ENCODE assay signal across 8 cellular contexts in genomic region chr17:38286501-38287091, GRCh38. TPM values are rescaled to one million over a fixed set of nuclear protein-coding genes. Genes with fewer than 3 reads are reported as not detected.
DNase-seq lines count a peak whose midpoint lies in the region; ATAC-seq and TF ChIP-seq lines count a peak whose summit lies in the region.
"Not testable (repeated sequence)": the region's sequence is repeated elsewhere in the genome, so short reads cannot be mapped to it uniquely, and the experiment has no call there.

No MANE protein-coding gene starts in this region.

- H3K4me2 ChIP-seq in PC-3 (ENCODE audit: low read length), result peak overlapping the region; percentile 75; the same call in 1 of the 2 replicates
- peak overlapping the region; percentile 63 for H3K4me2 ChIP-seq in hepatocyte
- H3K4me2 ChIP-seq in parathyroid adenoma (ENCODE audit: low read length), result not testable (repeated sequence)

- not testable (repeated sequence) for H3K4me1 ChIP-seq in PC-3 (ENCODE audit: insufficient read depth, low read length); parathyroid adenoma; vagina
- H3K4me1 ChIP-seq in hepatocyte (ENCODE audit: insufficient read depth), result peaks cover 13% of the 10 kb centered on the region

- H3K27ac Mint-ChIP-seq in activated CD4-positive, alpha-beta memory T cell treated with anti-CD3 and anti-CD28 coated beads, Interleukin-2, amount 10 ng/mL, durations not matched to agents 7 days and 5 days, result peak overlapping the region; percentile 60

- CTCF ChIA-PET in PC-3 (lab: Charles Lee); activated CD4-positive, alpha-beta memory T cell treated with anti-CD3 and anti-CD28 coated beads, Interleukin-2, amount 10 ng/mL, durations not matched to agents 7 days and 5 days (lab: Charles Lee): not testable (repeated sequence)

- not testable (repeated sequence) for H3K79me2 ChIP-seq in PC-3 (ENCODE audit: low read length); hepatocyte; parathyroid adenoma

- H3K9me3 ChIP-seq in PC-3 (ENCODE audit: low read length); hepatocyte (ENCODE audit: low read depth); parathyroid adenoma (ENCODE audit: control insufficient read depth, low read length); vagina: not testable (repeated sequence)

- H3K27ac ChIP-seq in PC-3 (ENCODE audit: low read length) (peak overlapping the region; percentile 87), hepatocyte (peak overlapping the region; percentile 80), vagina (peak overlapping the region; percentile 49)
- not testable (repeated sequence) for H3K27ac ChIP-seq in parathyroid adenoma

- POLR2A ChIA-PET in PC-3 (lab: Charles Lee; ENCODE audit: unreplicated experiment); activated CD4-positive, alpha-beta memory T cell treated with anti-CD3 and anti-CD28 coated beads, Interleukin-2, amount 10 ng/mL, durations not matched to agents 7 days and 5 days (lab: Charles Lee): not testable (repeated sequence)

- H3F3A ChIP-seq in PC-3 (ENCODE audit: low read length, unreplicated experiment), result not testable (repeated sequence)

- H3K9me3 Mint-ChIP-seq in activated CD4-positive, alpha-beta memory T cell treated with anti-CD3 and anti-CD28 coated beads, Interleukin-2, amount 10 ng/mL, durations not matched to agents 7 days and 5 days, result not testable (repeated sequence)

- DNase-seq in GM06990 (ENCODE audit: extremely low read depth, insufficient read length) (peak; percentile 13), PC-3 (peak; percentile 75), choroid plexus epithelial cell (ENCODE audit: low read depth) (peak; percentile 41), hepatocyte (ENCODE audit: low spot score) (peak; percentile 58)
- DNase-seq in activated CD4-positive, alpha-beta memory T cell treated with anti-CD3 and anti-CD28 coated beads, Interleukin-2, amount 10 ng/mL, durations not matched to agents 7 days and 5 days, result peak; percentile 41
- DNase-seq in vagina (ENCODE audit: extremely low spot score in 2 of 2), result not testable (repeated sequence)

- not testable (repeated sequence) for TF ChIP-seq POLR2A in vagina (IDR thresholded peaks at IDR 0.05)

- H3K36me3 ChIP-seq in GM06990 (ENCODE audit: control insufficient read depth, insufficient read depth, low read length); PC-3 (ENCODE audit: low read depth, low read length); hepatocyte (replicated peaks; ENCODE audit: insufficient read depth, low read depth); parathyroid adenoma (ENCODE audit: control insufficient read depth, insufficient read depth, low read length); vagina: not testable (repeated sequence)

- H3K4me3 Mint-ChIP-seq in activated CD4-positive, alpha-beta memory T cell treated with anti-CD3 and anti-CD28 coated beads, Interleukin-2, amount 10 ng/mL, durations not matched to agents 7 days and 5 days, result peak overlapping the region; percentile 32

- H3K27me3 ChIP-seq in GM06990 (replicated peaks; ENCODE audit: control insufficient read depth, insufficient read depth, low read length); PC-3 (ENCODE audit: low read length); hepatocyte; parathyroid adenoma (ENCODE audit: control insufficient read depth, insufficient read depth, low read length); vagina: not testable (repeated sequence)

- BruUV-seq in PC-3 (replicated peaks; lab: Mats Ljungman, UMichigan), result not testable (repeated sequence)

- H3K4me3 ChIP-seq in GM06990 (replicated peaks; ENCODE audit: low read depth, low read length); PC-3 (ENCODE audit: low read length); choroid plexus epithelial cell (ENCODE audit: low read depth, low read length); hepatocyte; parathyroid adenoma (ENCODE audit: low read depth, low read length); vagina: not testable (repeated sequence)

- H3K9ac ChIP-seq in PC-3 (ENCODE audit: low read length), result peak overlapping the region; percentile 34; the same call in 1 of the 2 replicates
- not testable (repeated sequence) for H3K9ac ChIP-seq in parathyroid adenoma

- H2AFZ ChIP-seq in PC-3 (ENCODE audit: low read length), result 0 out of 2 replicates have a peak overlapping the region, but pooled peaks have one; percentile 50
- peak overlapping the region; percentile 47 for H2AFZ ChIP-seq in hepatocyte
- peak overlapping the region; percentile 58 for H2AFZ ChIP-seq in parathyroid adenoma

- not testable (repeated sequence) for H3K36me3 Mint-ChIP-seq in activated CD4-positive, alpha-beta memory T cell treated with anti-CD3 and anti-CD28 coated beads, Interleukin-2, amount 10 ng/mL, durations not matched to agents 7 days and 5 days (ENCODE audit: low read depth)

- intact Hi-C loops in PC-3 (cut with micrococcal nuclease); vagina (cut with DNase I): not testable (repeated sequence)

- not testable (repeated sequence) for H4K20me1 ChIP-seq in PC-3 (ENCODE audit: low read length); hepatocyte (ENCODE audit: insufficient read depth, poor library complexity, severe bottlenecking)

- not testable (repeated sequence) for H3K27me3 Mint-ChIP-seq in activated CD4-positive, alpha-beta memory T cell treated with anti-CD3 and anti-CD28 coated beads, Interleukin-2, amount 10 ng/mL, durations not matched to agents 7 days and 5 days

- ATAC-seq in HG03457 (IDR thresholded peaks at IDR 0.05; ENCODE audit: unreplicated experiment), result peak; percentile 70
- peak; percentile 97 for ATAC-seq in PC-3

- TF ChIP-seq CTCF in GM06990 (IDR thresholded peaks at IDR 0.05; ENCODE audit: insufficient read depth, low read length, poor library complexity, severe bottlenecking); PC-3 (conservative IDR thresholded peaks at IDR 0.05; ENCODE audit: low read depth, low read length); choroid plexus epithelial cell (conservative IDR thresholded peaks at IDR 0.05; ENCODE audit: low read depth, low read length); hepatocyte (IDR thresholded peaks at IDR 0.05; ENCODE audit: poor library complexity); parathyroid adenoma (IDR thresholded peaks at IDR 0.05); vagina (IDR thresholded peaks at IDR 0.05): not testable (repeated sequence)

- peaks cover 15% of the 10 kb centered on the region for H3K4me1 Mint-ChIP-seq in activated CD4-positive, alpha-beta memory T cell treated with anti-CD3 and anti-CD28 coated beads, Interleukin-2, amount 10 ng/mL, durations not matched to agents 7 days and 5 days

- H3K9me2 ChIP-seq in PC-3 (replicated peaks; ENCODE audit: low read length); hepatocyte (replicated peaks; ENCODE audit: insufficient read depth): not testable (repeated sequence)

- WGBS in hepatocyte (ENCODE audit: low lambda C conversion rate, missing lambda C conversion rate), result 29% methylated on average over 10 of the region's 11 CpGs

RNA-seq across cellular contexts. Expression of gene MRPL45, which starts 10.4 kb away (rescaled TPM):
- 31.4 and 34.3 TPM in 2 replicates for total RNA-seq in PC-3 (2014; rRNA removed)
- total RNA-seq in activated CD4-positive, alpha-beta memory T cell treated with anti-CD3 and anti-CD28 coated beads, Interleukin-2, amount 10 ng/mL, durations not matched to agents 7 days and 5 days, result 10 to 100 TPM; 25.2 to 26.9 TPM
- 44.9 and 58.7 TPM in 2 replicates for total RNA-seq in hepatocyte
- polyA plus RNA-seq in hepatocyte, result 25.8 and 29.4 TPM in 2 replicates
- total RNA-seq in vagina, result 22.1 TPM

RNA-seq across cellular contexts. Expression of gene GPR179, which starts 57.2 kb away (rescaled TPM):
- total RNA-seq in PC-3 (2014; rRNA removed) (not detected in 2 replicates), hepatocyte (0.03 and 0.08 TPM in 2 replicates), vagina (not detected)
- total RNA-seq in activated CD4-positive, alpha-beta memory T cell treated with anti-CD3 and anti-CD28 coated beads, Interleukin-2, amount 10 ng/mL, durations not matched to agents 7 days and 5 days, result under 1 TPM in 1 of 2 experiments, not detected in 1; 0.08 TPM
- 0.19 TPM in 1 of 2 replicates, not detected in the other for polyA plus RNA-seq in hepatocyte
